8 cellular contexts compared by ENCODE assay signal in genomic region chr5:784428-785177, GRCh38. TPM values are rescaled to one million over a fixed set of nuclear protein-coding genes. Genes with fewer than 3 reads are reported as not detected.
DNase-seq lines count a peak whose midpoint lies in the region; ATAC-seq, FAIRE-seq and TF ChIP-seq lines count a peak whose summit lies in the region.
"Not testable (repeated sequence)": the region's sequence is repeated elsewhere in the genome, so short reads cannot be mapped to it uniquely, and the experiment has no call there.

Gene ZDHHC11B, minus strand, starts transcription at chr5:784729. Its CDS starts 17,810 bp downstream, at chr5:766919.

- not testable (repeated sequence) for H3K9me3 ChIP-seq in CD4-positive, CD25-positive, alpha-beta regulatory T cell (ENCODE audit: control insufficient read depth in 2 of 2, low read length in 2 of 2); PC-9 (ENCODE audit: insufficient read depth, low read depth); endothelial cell of umbilical vein (replicated peaks; ENCODE audit: control insufficient read depth, insufficient read depth, low read length)

- not testable (repeated sequence) for H3K36me3 ChIP-seq in CD4-positive, CD25-positive, alpha-beta regulatory T cell (ENCODE audit: control insufficient read depth, insufficient read depth, low read length); PC-9 (ENCODE audit: low read depth); endothelial cell of umbilical vein (ENCODE audit: control insufficient read depth in 2 of 2, extremely low read depth in 1 of 2, insufficient read depth in 2 of 2, low read length in 2 of 2); mesendoderm (ENCODE audit: control insufficient read depth, insufficient read depth, low read length)

- H3K56ac ChIP-seq in mesendoderm (ENCODE audit: low read length), result peak within 1 kb of the TSS; percentile 85

- H3K4me3 Mint-ChIP-seq in CD4-positive, CD25-positive, alpha-beta regulatory T cell, result peak within 1 kb of the TSS in 3 of 4 donors; percentile 62 to 84 (median 79)
- H3K4me3 Mint-ChIP-seq in IgD-negative memory B cell, result peak within 1 kb of the TSS; percentile 50 to 89 (median 80)
- H3K4me3 Mint-ChIP-seq in activated T-cell treated with anti-CD3 and anti-CD28 coated beads, Interleukin-2, amount 50 U/mL, for 24 hours, result peak within 1 kb of the TSS; percentile 74

- DNase-seq in CD4-positive, CD25-positive, alpha-beta regulatory T cell, result peak; percentile 76 to 85 (median 77)
- DNase-seq in PC-9 (peak; percentile 65 to 97), endothelial cell of umbilical vein (ENCODE audit: low read depth, low spot score) (peak; percentile 52), mesendoderm (peak; percentile 94)
- DNase-seq in activated T-cell treated with anti-CD3 and anti-CD28 coated beads, Interleukin-2, amount 50 U/mL, for 24 hours, result peak; percentile 95
- peak; percentile 91 to 93 (median 92) for DNase-seq in stimulated activated CD4-positive, alpha-beta T cell treated with anti-CD3 and anti-CD28 coated beads, TNF-alpha, amount 100 ng/mL, for 24 hours (ENCODE audit: low read depth in 3 of 3)

- H4K5ac ChIP-seq in mesendoderm (ENCODE audit: low read length), result not testable (repeated sequence)

- H2BK15ac ChIP-seq in mesendoderm (replicated peaks; ENCODE audit: low read depth), result not testable (repeated sequence)

- not testable (repeated sequence) for H3K9me3 Mint-ChIP-seq in CD4-positive, CD25-positive, alpha-beta regulatory T cell; IgD-negative memory B cell; activated T-cell treated with anti-CD3 and anti-CD28 coated beads, Interleukin-2, amount 50 U/mL, for 24 hours

- H3K9me2 ChIP-seq in PC-9 (ENCODE audit: insufficient read depth), result not testable (repeated sequence)

- H3K27ac ChIP-seq in CD4-positive, CD25-positive, alpha-beta regulatory T cell (ENCODE audit: insufficient read depth, low read length, poor library complexity, severe bottlenecking); PC-9; endothelial cell of umbilical vein (ENCODE audit: insufficient read depth, low read depth, low read length); mesendoderm (ENCODE audit: low read depth, low read length): not testable (repeated sequence)

- H2AFZ ChIP-seq in PC-9 (peak within 1 kb of the TSS; percentile 89), endothelial cell of umbilical vein (ENCODE audit: low read depth, low read length) (peak within 1 kb of the TSS; percentile 76)

- H3K9me1 ChIP-seq in endothelial cell of umbilical vein (replicated peaks; ENCODE audit: control insufficient read depth, extremely low read depth, insufficient read depth, low read length), result not testable (repeated sequence)

- H3K27ac Mint-ChIP-seq in CD4-positive, CD25-positive, alpha-beta regulatory T cell; IgD-negative memory B cell; activated T-cell treated with anti-CD3 and anti-CD28 coated beads, Interleukin-2, amount 50 U/mL, for 24 hours: not testable (repeated sequence)

- CTCF ChIA-PET in PC-9 (lab: Charles Lee); endothelial cell of umbilical vein (lab: Charles Lee): not testable (repeated sequence)

- H3K4ac ChIP-seq in mesendoderm (ENCODE audit: low read depth, low read length), result not testable (repeated sequence)

- not testable (repeated sequence) for H3K79me1 ChIP-seq in mesendoderm (ENCODE audit: low read length)

- H2BK120ac ChIP-seq in mesendoderm (ENCODE audit: low read depth, low read length), result not testable (repeated sequence)

- not testable (repeated sequence) for H3K18ac ChIP-seq in mesendoderm (ENCODE audit: low read length)

- intact Hi-C loops in PC-9 (cut with micrococcal nuclease; ENCODE audit: unreplicated experiment), result loop anchor here (2.0 kb wide), 1 partner anchor 26 kb away; no protein-coding TSS in a partner anchor
- intact Hi-C loops in endothelial cell of umbilical vein (cut with micrococcal nuclease), result loop anchor here (2.0 kb wide), 1 partner anchor 92 kb away; the partner anchor contains the start of gene TPPP

- peak; percentile 70 to 75 for ATAC-seq in CD4-positive, CD25-positive, alpha-beta regulatory T cell (ENCODE audit: low read depth in 2 of 2)
- peak; percentile 50 for ATAC-seq in GM21515 (IDR thresholded peaks at IDR 0.05; ENCODE audit: unreplicated experiment)

- not testable (repeated sequence) for H3F3A ChIP-seq in PC-9 (ENCODE audit: insufficient read depth, low read depth)

- not testable (repeated sequence) for H4K20me1 ChIP-seq in PC-9 (ENCODE audit: insufficient read depth); endothelial cell of umbilical vein (replicated peaks; ENCODE audit: control insufficient read depth, extremely low read depth, insufficient read depth, low read length)

- not testable (repeated sequence) for BruUV-seq in PC-9 (replicated peaks; lab: Mats Ljungman, UMichigan); endothelial cell of umbilical vein (replicated peaks; lab: Mats Ljungman, UMichigan)

- POLR2A ChIA-PET in PC-9 (lab: Charles Lee; ENCODE audit: unreplicated experiment); endothelial cell of umbilical vein (lab: Charles Lee): not testable (repeated sequence)

- not testable (repeated sequence) for H3K27me3 ChIP-seq in CD4-positive, CD25-positive, alpha-beta regulatory T cell (ENCODE audit: control insufficient read depth, insufficient read depth, low read length); endothelial cell of umbilical vein (ENCODE audit: control insufficient read depth in 2 of 2, insufficient read depth in 2 of 2, low read length in 2 of 2); mesendoderm (ENCODE audit: insufficient read depth, low read length, poor library complexity)
- H3K27me3 ChIP-seq in PC-9 (ENCODE audit: insufficient read depth, low read depth), result peaks cover 40% of the 10 kb centered on the region

- not testable (repeated sequence) for H3K9ac ChIP-seq in endothelial cell of umbilical vein (replicated peaks; ENCODE audit: extremely low read depth, insufficient read depth, low read length)
- H3K9ac ChIP-seq in mesendoderm (ENCODE audit: low read length), result peak within 1 kb of the TSS; percentile 36

- H3K36me3 Mint-ChIP-seq in CD4-positive, CD25-positive, alpha-beta regulatory T cell; IgD-negative memory B cell; activated T-cell treated with anti-CD3 and anti-CD28 coated beads, Interleukin-2, amount 50 U/mL, for 24 hours (ENCODE audit: low read depth): not testable (repeated sequence)

- not testable (repeated sequence) for H3K23ac ChIP-seq in mesendoderm (ENCODE audit: low read length)

- FAIRE-seq in endothelial cell of umbilical vein (lab: Jason Lieb, UNC), result not testable (repeated sequence)

- dilution Hi-C loops in endothelial cell of umbilical vein (cut with MboI; ENCODE audit: extremely low pct_ligation_motif_present, low sequenced_read_pairs), result not testable (repeated sequence)

- not testable (repeated sequence) for H2BK5ac ChIP-seq in mesendoderm (ENCODE audit: low read length)

- not testable (repeated sequence) for H2AK5ac ChIP-seq in mesendoderm (ENCODE audit: low read length)

- not testable (repeated sequence) for H3K79me2 ChIP-seq in PC-9 (ENCODE audit: low read depth); endothelial cell of umbilical vein (ENCODE audit: control insufficient read depth, insufficient read depth, low read length); mesendoderm (ENCODE audit: control insufficient read depth, insufficient read depth, low read length)

- H3K4me1 Mint-ChIP-seq in CD4-positive, CD25-positive, alpha-beta regulatory T cell; IgD-negative memory B cell; activated T-cell treated with anti-CD3 and anti-CD28 coated beads, Interleukin-2, amount 50 U/mL, for 24 hours (ENCODE audit: low read depth): not testable (repeated sequence)

- no CpG with 5 or more reads among the region's 101 CpGs for WGBS in mesendoderm (ENCODE audit: extremely low coverage, insufficient coverage, low lambda C conversion rate)

- peaks cover 15% of the 10 kb centered on the region for H3K4me1 ChIP-seq in CD4-positive, CD25-positive, alpha-beta regulatory T cell (ENCODE audit: control insufficient read depth, insufficient read depth, low read length, poor library complexity, severe bottlenecking)
- H3K4me1 ChIP-seq in PC-9 (replicated peaks; ENCODE audit: insufficient read depth); endothelial cell of umbilical vein (ENCODE audit: control insufficient read depth, extremely low read depth, insufficient read depth, low read length); mesendoderm (ENCODE audit: control insufficient read depth, low read depth, low read length): not testable (repeated sequence)

- H3K4me2 ChIP-seq in PC-9 (peak within 1 kb of the TSS; percentile 71), endothelial cell of umbilical vein (ENCODE audit: insufficient read depth, low read length) (peak within 1 kb of the TSS; percentile 53), mesendoderm (ENCODE audit: low read length) (peak within 1 kb of the TSS; percentile 31)

- H4K8ac ChIP-seq in mesendoderm (ENCODE audit: low read depth, low read length), result not testable (repeated sequence)

- not testable (repeated sequence) for H3K27me3 Mint-ChIP-seq in CD4-positive, CD25-positive, alpha-beta regulatory T cell; IgD-negative memory B cell
- H3K27me3 Mint-ChIP-seq in activated T-cell treated with anti-CD3 and anti-CD28 coated beads, Interleukin-2, amount 50 U/mL, for 24 hours, result peaks cover 16% of the 10 kb centered on the region

- TF ChIP-seq POLR2A in endothelial cell of umbilical vein (IDR thresholded peaks at IDR 0.05; ENCODE audit: low read depth, low read length), result not testable (repeated sequence)

- not testable (repeated sequence) for H3K4me3 ChIP-seq in CD4-positive, CD25-positive, alpha-beta regulatory T cell (ENCODE audit: low read depth, low read length); mesendoderm (ENCODE audit: low read length)
- H3K4me3 ChIP-seq in PC-9, result peak within 1 kb of the TSS; percentile 68
- H3K4me3 ChIP-seq in endothelial cell of umbilical vein (replicated peaks in 1 of 3; ENCODE audit: insufficient read depth in 1 of 3, low read depth in 1 of 3, low read length in 3 of 3), result peak within 1 kb of the TSS in 1 of 3 experiments; percentile 52

- TF ChIP-seq CTCF in PC-9 (conservative IDR thresholded peaks at IDR 0.05); endothelial cell of umbilical vein (IDR thresholded peaks at IDR 0.05; ENCODE audit: extremely low read depth in 1 of 2, insufficient read depth in 1 of 2, low read depth in 1 of 2, low read length in 2 of 2): not testable (repeated sequence)

RNA-seq across cellular contexts. Expression of gene ZDHHC11B, which starts in this region (rescaled TPM):
- total RNA-seq in CD4-positive, CD25-positive, alpha-beta regulatory T cell, result 17.7 TPM
- not detected for polyA plus RNA-seq in CD4-positive, CD25-positive, alpha-beta regulatory T cell
- polyA plus RNA-seq in IgD-negative memory B cell (not detected), endothelial cell of umbilical vein (not detected in 2 replicates)
- total RNA-seq in PC-9 (2021) (0.41 TPM in 1 of 2 replicates, not detected in the other), endothelial cell of umbilical vein (not detected in 2 replicates)
- polyA plus RNA-seq in endothelial cell of umbilical vein (2011; cell fraction: cytosol; rRNA removed), result not detected in 2 replicates
- polyA plus RNA-seq in endothelial cell of umbilical vein (2011; cell fraction: nucleus; rRNA removed), result not detected in 2 replicates
- polyA plus RNA-seq in endothelial cell of umbilical vein (2012), result 0.09 TPM in 1 of 2 replicates, not detected in the other
- not detected in 2 replicates for polyA minus RNA-seq in endothelial cell of umbilical vein
- polyA minus RNA-seq in endothelial cell of umbilical vein (2011; cell fraction: cytosol; rRNA and poly(A)+ RNA removed), result 0.72 TPM
- not detected in 2 replicates for polyA minus RNA-seq in endothelial cell of umbilical vein (2011; cell fraction: nucleus; rRNA and poly(A)+ RNA removed)
- polyA plus RNA-seq in mesendoderm (2013, experiment 1 of 2), result 0.10 TPM
- 0.17 TPM for polyA plus RNA-seq in mesendoderm (2013, experiment 2 of 2)

Comparison
In these comparisons a context has a peak if more than half of its experiments do, and no peak if none do; other contexts are left out.
1. RNA of gene ZDHHC11B (total RNA-seq): 17.7 TPM in CD4-positive, CD25-positive, alpha-beta regulatory T cell (single experiment); 0.41 TPM in PC-9 and not detected in endothelial cell of umbilical vein; every median in the first group is over 10 times any median in the second.
2. Peak in DNase-seq, H3K4me3 ChIP-seq and H3K4me2 ChIP-seq in PC-9; RNA of the gene not detected or under 1 TPM.
3. Peak in DNase-seq and H3K4me2 ChIP-seq in endothelial cell of umbilical vein; RNA of the gene not detected or under 1 TPM.
4. Peak in every context shown above with its lines, with median percentiles within 50 percentile points of each other: DNase-seq, H3K4me3 Mint-ChIP-seq and H3K4me2 ChIP-seq.